Comparison of ENCODE assay signal across 9 cellular contexts in genomic region chr19:7099597-7099921, GRCh38. TPM values are rescaled to one million over a fixed set of nuclear protein-coding genes. Genes with fewer than 3 reads are reported as not detected.
DNase-seq lines count a peak whose midpoint lies in the region; ATAC-seq and TF ChIP-seq lines count a peak whose summit lies in the region.
"Had no signal": no experiment of that assay in that cellular context is flagged by ENCODE, and none has a peak within 500 bp of the region (broad histone marks: within the 10 kb centered on the region; RNA-seq: fewer than 3 reads in every experiment).

No MANE protein-coding gene starts in this region.

- intact Hi-C loops in activated naive CD4-positive, alpha-beta T cell treated with anti-CD3 and anti-CD28 coated beads for 36 hours (cut with micrococcal nuclease), result loop anchor here (1.0 kb wide), 1 partner anchor 30 kb away; the partner anchor contains the start of gene ZNF557
- intact Hi-C loops in transverse colon (cut with DNase I; ENCODE audit: low total_unique reads), result loop anchor here (10.0 kb wide), 1 partner anchor 585 kb away; the partner anchor contains the start of gene TRAPPC5

- no peak for TF ChIP-seq CTCF in astrocyte of the spinal cord (IDR thresholded peaks at IDR 0.05; ENCODE audit: low read depth, low read length)
- no peak for TF ChIP-seq CTCF in mesothelial cell of epicardium (IDR thresholded peaks at IDR 0.05; ENCODE audit: unreplicated experiment)
- TF ChIP-seq CTCF in transverse colon (IDR thresholded peaks at IDR 0.05), result no peak

- no peaks in the 10 kb centered on the region for H3K27me3 Mint-ChIP-seq in activated naive CD4-positive, alpha-beta T cell treated with anti-CD3 and anti-CD28 coated beads for 36 hours (ENCODE audit: low read depth)
- no peaks in the 10 kb centered on the region for H3K27me3 Mint-ChIP-seq in mesothelial cell of epicardium (ENCODE audit: low read depth)

- H3K4me3 Mint-ChIP-seq in activated naive CD4-positive, alpha-beta T cell treated with anti-CD3 and anti-CD28 coated beads for 36 hours, result peak overlapping the region; percentile 94
- peak overlapping the region; percentile 84 for H3K4me3 Mint-ChIP-seq in mesothelial cell of epicardium

- peaks cover 5% of the 10 kb centered on the region for H3K27me3 ChIP-seq in transverse colon

- TF ChIP-seq POLR2A in transverse colon (IDR thresholded peaks at IDR 0.05), result no peak

- 23 to 54% methylated on average over 2 to 4 of the region's 9 CpGs for WGBS in transverse colon (ENCODE audit: low coverage in 1 of 2), 2 donors

- H3K4me1 Mint-ChIP-seq in activated naive CD4-positive, alpha-beta T cell treated with anti-CD3 and anti-CD28 coated beads for 36 hours (ENCODE audit: low read depth), result peaks cover 16% of the 10 kb centered on the region
- peaks cover 38% of the 10 kb centered on the region for H3K4me1 Mint-ChIP-seq in mesothelial cell of epicardium

- no peak for TF ChIP-seq EP300 in transverse colon (IDR thresholded peaks at IDR 0.05; ENCODE audit: low read depth)

- H3K36me3 ChIP-seq in transverse colon, result no peaks in the 10 kb centered on the region

- peak overlapping the region; percentile 90 for H3K27ac Mint-ChIP-seq in activated naive CD4-positive, alpha-beta T cell treated with anti-CD3 and anti-CD28 coated beads for 36 hours
- peak overlapping the region; percentile 97 for H3K27ac Mint-ChIP-seq in mesothelial cell of epicardium

- H3K9me3 Mint-ChIP-seq in activated naive CD4-positive, alpha-beta T cell treated with anti-CD3 and anti-CD28 coated beads for 36 hours, result peaks cover 32% of the 10 kb centered on the region
- peaks cover 28% of the 10 kb centered on the region for H3K9me3 Mint-ChIP-seq in mesothelial cell of epicardium

- in situ Hi-C loops in astrocyte of the spinal cord (cut with HindIII; ENCODE audit: low sequenced_read_pairs) (no loop called here), transverse colon (cut with MboI; ENCODE audit: low pct_ligation_motif_present in 1 of 4, low pct_unique_long_range_greater_than_20kb in 1 of 4, low sequenced_read_pairs in 3 of 4) (no loop called here)

- peaks cover 5 to 16% of the 10 kb centered on the region in 2 donors for H3K9me3 ChIP-seq in transverse colon

- ATAC-seq in GM19455 (IDR thresholded peaks at IDR 0.05; ENCODE audit: unreplicated experiment), result no peak

- peaks cover 12% of the 10 kb centered on the region for H3K36me3 Mint-ChIP-seq in activated naive CD4-positive, alpha-beta T cell treated with anti-CD3 and anti-CD28 coated beads for 36 hours (ENCODE audit: low read depth)
- H3K36me3 Mint-ChIP-seq in mesothelial cell of epicardium, result peaks cover 22% of the 10 kb centered on the region

- H3K27ac ChIP-seq in transverse colon, result peak overlapping the region; percentile 90 to 97 (median 95)

- H3K4me3 ChIP-seq in astrocyte of the spinal cord (ENCODE audit: low read depth, low read length) (peak overlapping the region; percentile 75), transverse colon (peak overlapping the region; percentile 54 to 77 (median 70))

- peaks cover 0 to 23% (median 7%) of the 10 kb centered on the region in 4 donors for H3K4me1 ChIP-seq in transverse colon

- CTCF ChIA-PET in activated naive CD4-positive, alpha-beta T cell treated with anti-CD3 and anti-CD28 coated beads for 36 hours (lab: Charles Lee), result interaction anchor here (0.6 to 1.8 kb wide), 5 partner anchors 240 to 469 kb away, joined by 3 to 11 read pairs (median 3); no protein-coding TSS in a partner anchor

- DNase-seq in activated naive CD4-positive, alpha-beta T cell treated with anti-CD3 and anti-CD28 coated beads for 36 hours, result peak; percentile 88
- no peak for DNase-seq in activated naive CD4-positive, alpha-beta T cell treated with Interleukin-2 at 50 U/mL for 16 hours
- DNase-seq in astrocyte of the spinal cord (ENCODE audit: low read depth, low spot score), result no peak
- DNase-seq in mesothelial cell of epicardium (ENCODE audit: low spot score in 2 of 2, unreplicated experiment in 2 of 2), result peak in 1 of 2 experiments; percentile 82
- no peak for DNase-seq in transverse colon
- DNase-seq in SW480 (ENCODE audit: low spot score), result no peak
- DNase-seq in activated gamma-delta T cell (lab: John Stamatoyannopoulos, UW), result no peak

RNA-seq across cellular contexts. Expression of gene ZNF557, which starts 30.1 kb away (rescaled TPM):
- 1 to 10 TPM; 4.7 to 5.6 TPM for total RNA-seq in activated naive CD4-positive, alpha-beta T cell treated with anti-CD3 and anti-CD28 coated beads for 36 hours
- 15.0 to 16.4 TPM (median 16.3 TPM) in 3 replicates for total RNA-seq in mesothelial cell of epicardium
- 10 to 100 TPM in 1 of 4 donors, 1 to 10 TPM in 3; 2.0 to 12.5 (median 6.4) TPM for total RNA-seq in transverse colon

RNA-seq across cellular contexts. Expression of gene MBD3L3, which starts 41.1 kb away (rescaled TPM):
- total RNA-seq in activated naive CD4-positive, alpha-beta T cell treated with anti-CD3 and anti-CD28 coated beads for 36 hours, result not detected
- total RNA-seq in mesothelial cell of epicardium, result not detected in 3 replicates
- total RNA-seq in transverse colon, result not detected
- total RNA-seq: T-helper 2 cell treated with Interferon-gamma antibody and Interleukin-4, amounts not matched to agents 100 ng/mL and 5 ng/mL, for 36 hours had no signal

RNA-seq across cellular contexts. Expression of gene MBD3L2, which starts 50.4 kb away (rescaled TPM):
- total RNA-seq in activated naive CD4-positive, alpha-beta T cell treated with anti-CD3 and anti-CD28 coated beads for 36 hours, result not detected
- total RNA-seq in mesothelial cell of epicardium (not detected in 3 replicates), transverse colon (not detected)
- total RNA-seq: T-helper 2 cell treated with Interferon-gamma antibody and Interleukin-4, amounts not matched to agents 100 ng/mL and 5 ng/mL, for 36 hours had no signal

RNA-seq across cellular contexts. Expression of gene MBD3L4, which starts 59.6 kb away (rescaled TPM):
- not detected for total RNA-seq in activated naive CD4-positive, alpha-beta T cell treated with anti-CD3 and anti-CD28 coated beads for 36 hours
- total RNA-seq in mesothelial cell of epicardium (not detected in 3 replicates), transverse colon (not detected)
- total RNA-seq: T-helper 2 cell treated with Interferon-gamma antibody and Interleukin-4, amounts not matched to agents 100 ng/mL and 5 ng/mL, for 36 hours had no signal
